ENCODE assay signal across 8 cellular contexts in the genomic region with DNA sequence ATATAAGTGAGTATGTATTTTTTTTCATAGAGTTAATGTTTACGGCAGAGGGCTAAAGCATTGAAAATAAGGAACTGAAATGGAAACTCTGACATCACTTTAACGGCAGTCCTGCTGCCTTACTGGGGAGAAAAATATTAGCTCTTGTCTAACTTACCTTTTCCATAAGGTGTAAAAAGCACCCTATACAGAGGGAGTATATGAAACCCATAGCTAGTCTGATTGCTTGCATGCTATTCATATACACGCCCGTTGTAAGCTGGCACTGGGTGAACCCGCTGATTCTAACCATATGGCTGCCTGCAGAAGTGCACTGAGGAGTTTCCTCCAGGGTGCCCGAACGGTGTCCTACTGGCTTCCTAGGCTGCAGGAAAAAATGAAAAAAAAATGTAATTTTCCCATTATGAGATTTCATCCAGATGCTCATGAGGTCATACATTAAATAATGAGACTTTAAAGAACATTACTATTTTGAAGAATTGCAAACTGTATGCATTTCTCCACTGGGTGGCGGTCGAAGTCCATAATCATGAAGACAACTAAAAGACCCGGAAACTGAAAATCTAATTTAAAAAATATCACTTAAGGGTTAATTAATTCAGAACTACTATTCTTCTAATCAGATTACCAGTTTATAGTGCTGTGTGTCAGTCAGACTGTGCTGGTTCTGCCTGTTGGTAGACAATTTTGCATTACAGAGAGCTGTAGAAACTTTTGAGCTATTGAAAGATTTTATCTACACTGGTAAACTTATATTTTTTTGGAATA.
DNase-seq lines count a peak whose midpoint lies in the region; ATAC-seq, FAIRE-seq and TF ChIP-seq lines count a peak whose summit lies in the region.

No MANE protein-coding gene starts in this region.

- no peaks in the 10 kb centered on the region for H3K9me3 ChIP-seq in SK-N-MC (ENCODE audit: low read depth, low read length)
- H3K9me3 ChIP-seq in testis, result no peaks in the 10 kb centered on the region

- intact Hi-C loops in testis (cut with DNase I; ENCODE audit: low total_unique reads), result no loop called here

- H3K4me1 ChIP-seq in testis, result no peaks in the 10 kb centered on the region

- TF ChIP-seq POLR2A in testis (IDR thresholded peaks at IDR 0.05), result no peak

- H3K36me3 ChIP-seq in SK-N-MC (ENCODE audit: insufficient read depth, low read length), result no peaks in the 10 kb centered on the region
- H3K36me3 ChIP-seq in testis (ENCODE audit: low read depth, missing control alignments), result no peaks in the 10 kb centered on the region

- H3K27me3 ChIP-seq in testis, result no peaks in the 10 kb centered on the region

- ATAC-seq in GM19395 (IDR thresholded peaks at IDR 0.05; ENCODE audit: unreplicated experiment) (peak; percentile 91), HG03342 (IDR thresholded peaks at IDR 0.05; ENCODE audit: unreplicated experiment) (peak; percentile 85)

- 69 to 83% methylated on average over 10 of the region's 10 CpGs for WGBS in testis, 2 donors

- no peak for TF ChIP-seq CTCF in testis (IDR thresholded peaks at IDR 0.05)

- H3K27ac ChIP-seq in SK-N-MC, result peak overlapping the region; percentile 57; the same call in 1 of the 2 replicates
- no peak overlapping the region for H3K27ac ChIP-seq in testis

- no peak overlapping the region for H3K9ac ChIP-seq in SK-N-MC (ENCODE audit: insufficient read length)

- DNase-seq in DMS53 (lab: John Stamatoyannopoulos, UW), result peak; percentile 60
- DNase-seq in SK-N-MC (ENCODE audit: low read depth, low spot score), result no peak
- DNase-seq in kidney tubule cell (ENCODE audit: low spot score), result peak; percentile 31
- no peak for DNase-seq in mesenteric fat pad (ENCODE audit: low spot score)
- no peak for DNase-seq in frontal cortex (ENCODE audit: low spot score in 2 of 2)
- no peak for DNase-seq in testis

- peak overlapping the region; percentile 55 for H3K4me3 ChIP-seq in SK-N-MC
- H3K4me3 ChIP-seq in testis, result no peak overlapping the region

- FAIRE-seq in frontal cortex (lab: Jason Lieb, UNC), result no peak

Comparison
In these comparisons a context has a peak if more than half of its experiments do, and no peak if none do; other contexts are left out.
1. DNase-seq: peak in DMS53 (single experiment) and kidney tubule cell (single experiment); none in SK-N-MC (single experiment), mesenteric fat pad (single experiment), frontal cortex (0 of 2) and testis (single experiment).